8 cellular contexts compared by ENCODE assay signal in genomic region chr19:14516048-14516534, GRCh38. TPM values are rescaled to one million over a fixed set of nuclear protein-coding genes. Genes with fewer than 3 reads are reported as not detected.
DNase-seq lines count a peak whose midpoint lies in the region; TF ChIP-seq lines count a peak whose summit lies in the region.

No MANE protein-coding gene starts in this region.

- DNase-seq in activated CD4-positive, alpha-beta T cell treated with anti-CD3 and anti-CD28 coated beads, Interleukin-2, amount 10 ng/mL, durations not matched to agents 24 days and 14 days: peak; percentile 70
- no peak for DNase-seq in activated CD4-positive, alpha-beta T cell treated with anti-CD3 and anti-CD28 coated beads for 4 hours
- no peak for DNase-seq in activated naive CD8-positive, alpha-beta T cell treated with anti-CD3 and anti-CD28 coated beads for 36 hours
- DNase-seq in kidney epithelial cell (ENCODE audit: low read depth) (no peak), substantia nigra (lab: John Stamatoyannopoulos, UW) (peak in 6 of 49 donors; percentile 14 to 83 (median 42)), AG20443 (ENCODE audit: low spot score) (no peak), DMS79 treated with DMSO at 0.1 percent for 48 hours (lab: John Stamatoyannopoulos, UW) (no peak), KG1 (lab: John Stamatoyannopoulos, UW) (no peak)

- intact Hi-C loops in activated CD4-positive, alpha-beta T cell treated with anti-CD3 and anti-CD28 coated beads, Interleukin-2, amount 10 ng/mL, durations not matched to agents 24 days and 14 days (cut with micrococcal nuclease): no loop called here

- H3K27me3 Mint-ChIP-seq in activated CD4-positive, alpha-beta T cell treated with anti-CD3 and anti-CD28 coated beads, Interleukin-2, amount 10 ng/mL, durations not matched to agents 24 days and 14 days: no peaks in the 10 kb centered on the region
- no peaks in the 10 kb centered on the region for H3K27me3 Mint-ChIP-seq in activated naive CD8-positive, alpha-beta T cell treated with anti-CD3 and anti-CD28 coated beads for 36 hours

- H3K4me3 Mint-ChIP-seq in activated CD4-positive, alpha-beta T cell treated with anti-CD3 and anti-CD28 coated beads, Interleukin-2, amount 10 ng/mL, durations not matched to agents 24 days and 14 days: peak overlapping the region; percentile 90
- H3K4me3 Mint-ChIP-seq in activated naive CD8-positive, alpha-beta T cell treated with anti-CD3 and anti-CD28 coated beads for 36 hours: peak overlapping the region; percentile 92

- peak overlapping the region; percentile 45 for H3K27ac Mint-ChIP-seq in activated CD4-positive, alpha-beta T cell treated with anti-CD3 and anti-CD28 coated beads, Interleukin-2, amount 10 ng/mL, durations not matched to agents 24 days and 14 days
- peak overlapping the region; percentile 80 for H3K27ac Mint-ChIP-seq in activated naive CD8-positive, alpha-beta T cell treated with anti-CD3 and anti-CD28 coated beads for 36 hours

- no peaks in the 10 kb centered on the region for H3K9me3 Mint-ChIP-seq in activated CD4-positive, alpha-beta T cell treated with anti-CD3 and anti-CD28 coated beads, Interleukin-2, amount 10 ng/mL, durations not matched to agents 24 days and 14 days
- no peaks in the 10 kb centered on the region for H3K9me3 Mint-ChIP-seq in activated naive CD8-positive, alpha-beta T cell treated with anti-CD3 and anti-CD28 coated beads for 36 hours

- peak; percentile 9 for TF ChIP-seq CTCF in kidney epithelial cell (IDR thresholded peaks at IDR 0.05; ENCODE audit: insufficient read depth, low read length, poor library complexity, severe bottlenecking)

- H3K4me1 Mint-ChIP-seq in activated CD4-positive, alpha-beta T cell treated with anti-CD3 and anti-CD28 coated beads, Interleukin-2, amount 10 ng/mL, durations not matched to agents 24 days and 14 days: peaks cover 49% of the 10 kb centered on the region
- H3K4me1 Mint-ChIP-seq in activated naive CD8-positive, alpha-beta T cell treated with anti-CD3 and anti-CD28 coated beads for 36 hours: peaks cover 52% of the 10 kb centered on the region

- H3K36me3 ChIP-seq in kidney epithelial cell (ENCODE audit: control insufficient read depth, insufficient read depth, low read length): no peaks in the 10 kb centered on the region

- no peaks in the 10 kb centered on the region for H3K27me3 ChIP-seq in kidney epithelial cell (ENCODE audit: control insufficient read depth, insufficient read depth, low read length)

- peak overlapping the region; percentile 100 for H3K27ac ChIP-seq in substantia nigra (ENCODE audit: low read depth, low read length, poor library complexity, severe bottlenecking)

- H3K36me3 Mint-ChIP-seq in activated CD4-positive, alpha-beta T cell treated with anti-CD3 and anti-CD28 coated beads, Interleukin-2, amount 10 ng/mL, durations not matched to agents 24 days and 14 days (ENCODE audit: low read depth): peaks cover 44% of the 10 kb centered on the region
- H3K36me3 Mint-ChIP-seq in activated naive CD8-positive, alpha-beta T cell treated with anti-CD3 and anti-CD28 coated beads for 36 hours: peaks cover 42% of the 10 kb centered on the region

- peak overlapping the region; percentile 98 for H3K4me3 ChIP-seq in kidney epithelial cell (ENCODE audit: low read depth, low read length)

RNA-seq across cellular contexts. Expression of gene DNAJB1, which starts 2.1 kb away (rescaled TPM):
- 117 and 126 TPM in 2 replicates for total RNA-seq in activated CD4-positive, alpha-beta T cell treated with anti-CD3 and anti-CD28 coated beads, Interleukin-2, amount 10 ng/mL, durations not matched to agents 24 days and 14 days
- 10 to 100 TPM; 45.0 to 45.7 TPM for total RNA-seq in activated naive CD8-positive, alpha-beta T cell treated with anti-CD3 and anti-CD28 coated beads for 36 hours
- 58.1 and 64.7 TPM in 2 replicates for total RNA-seq in kidney epithelial cell

RNA-seq across cellular contexts. Expression of gene TECR, which starts 13.3 kb away (rescaled TPM):
- 108 and 119 TPM in 2 replicates for total RNA-seq in activated CD4-positive, alpha-beta T cell treated with anti-CD3 and anti-CD28 coated beads, Interleukin-2, amount 10 ng/mL, durations not matched to agents 24 days and 14 days
- total RNA-seq in activated naive CD8-positive, alpha-beta T cell treated with anti-CD3 and anti-CD28 coated beads for 36 hours: 10 to 100 TPM; 86.1 to 88.7 TPM
- total RNA-seq in kidney epithelial cell: 52.8 and 55.0 TPM in 2 replicates

RNA-seq across cellular contexts. Expression of gene GIPC1, which starts 20.2 kb away (rescaled TPM):
- 39.9 and 40.1 TPM in 2 replicates for total RNA-seq in activated CD4-positive, alpha-beta T cell treated with anti-CD3 and anti-CD28 coated beads, Interleukin-2, amount 10 ng/mL, durations not matched to agents 24 days and 14 days
- total RNA-seq in activated naive CD8-positive, alpha-beta T cell treated with anti-CD3 and anti-CD28 coated beads for 36 hours: 10 to 100 TPM; 22.5 to 24.8 TPM
- 188 and 222 TPM in 2 replicates for total RNA-seq in kidney epithelial cell

RNA-seq across cellular contexts. Expression of gene PTGER1, which starts 40.9 kb away (rescaled TPM):
- 0.78 and 1.1 TPM in 2 replicates for total RNA-seq in activated CD4-positive, alpha-beta T cell treated with anti-CD3 and anti-CD28 coated beads, Interleukin-2, amount 10 ng/mL, durations not matched to agents 24 days and 14 days
- under 1 TPM; 0.25 to 0.40 TPM for total RNA-seq in activated naive CD8-positive, alpha-beta T cell treated with anti-CD3 and anti-CD28 coated beads for 36 hours
- 5.5 and 6.9 TPM in 2 replicates for total RNA-seq in kidney epithelial cell

RNA-seq across cellular contexts. Expression of gene NDUFB7, which starts 55.8 kb away (rescaled TPM):
- total RNA-seq in activated CD4-positive, alpha-beta T cell treated with anti-CD3 and anti-CD28 coated beads, Interleukin-2, amount 10 ng/mL, durations not matched to agents 24 days and 14 days: 129 and 132 TPM in 2 replicates
- 100 to 1,000 TPM; 128 to 129 TPM for total RNA-seq in activated naive CD8-positive, alpha-beta T cell treated with anti-CD3 and anti-CD28 coated beads for 36 hours
- 350 and 363 TPM in 2 replicates for total RNA-seq in kidney epithelial cell
